ENCODE assay signal across 1 cellular context in the genomic region with DNA sequence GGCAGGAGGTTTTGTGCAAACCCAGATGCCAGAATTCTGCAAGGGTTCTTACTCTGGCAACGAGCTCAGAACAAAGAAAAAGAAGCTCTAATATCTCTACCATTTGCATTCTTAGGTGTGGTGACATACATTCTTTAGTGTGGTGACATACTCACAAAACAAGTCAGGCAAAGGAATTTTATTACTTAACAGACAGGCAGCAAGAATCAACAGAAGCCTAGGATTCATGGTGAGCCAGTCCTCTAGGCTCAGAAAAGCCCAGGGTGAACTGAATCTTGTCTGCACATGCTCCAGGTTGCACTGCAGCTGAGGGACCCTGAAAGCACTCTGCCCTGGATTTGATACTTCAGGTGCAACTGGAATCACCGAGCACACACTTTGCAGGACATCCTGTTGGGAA.
TF ChIP-seq lines count a peak whose summit lies in the region.

No MANE protein-coding gene starts in this region.

TF ChIP-seq in GM23338, 12 proteins besides CTCF, POLR2A, EP300 and RAD21 (continued from another document):
- no peak for TF ChIP-seq ZNF462 (CRISPR knock-in tag; IDR thresholded peaks at IDR 0.05)
- TF ChIP-seq, protein P1, sequence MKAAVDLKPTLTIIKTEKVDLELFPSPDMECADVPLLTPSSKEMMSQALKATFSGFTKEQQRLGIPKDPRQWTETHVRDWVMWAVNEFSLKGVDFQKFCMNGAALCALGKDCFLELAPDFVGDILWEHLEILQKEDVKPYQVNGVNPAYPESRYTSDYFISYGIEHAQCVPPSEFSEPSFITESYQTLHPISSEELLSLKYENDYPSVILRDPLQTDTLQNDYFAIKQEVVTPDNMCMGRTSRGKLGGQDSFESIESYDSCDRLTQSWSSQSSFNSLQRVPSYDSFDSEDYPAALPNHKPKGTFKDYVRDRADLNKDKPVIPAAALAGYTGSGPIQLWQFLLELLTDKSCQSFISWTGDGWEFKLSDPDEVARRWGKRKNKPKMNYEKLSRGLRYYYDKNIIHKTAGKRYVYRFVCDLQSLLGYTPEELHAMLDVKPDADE (IDR thresholded peaks at IDR 0.05): no peak
- TF ChIP-seq EZH2 (IDR thresholded peaks at IDR 0.05; ENCODE audit: low read depth, unreplicated experiment): no peak
- TF ChIP-seq ZNF331 (CRISPR knock-in tag; IDR thresholded peaks at IDR 0.05; ENCODE audit: low read depth): no peak
- TF ChIP-seq, protein P2, sequence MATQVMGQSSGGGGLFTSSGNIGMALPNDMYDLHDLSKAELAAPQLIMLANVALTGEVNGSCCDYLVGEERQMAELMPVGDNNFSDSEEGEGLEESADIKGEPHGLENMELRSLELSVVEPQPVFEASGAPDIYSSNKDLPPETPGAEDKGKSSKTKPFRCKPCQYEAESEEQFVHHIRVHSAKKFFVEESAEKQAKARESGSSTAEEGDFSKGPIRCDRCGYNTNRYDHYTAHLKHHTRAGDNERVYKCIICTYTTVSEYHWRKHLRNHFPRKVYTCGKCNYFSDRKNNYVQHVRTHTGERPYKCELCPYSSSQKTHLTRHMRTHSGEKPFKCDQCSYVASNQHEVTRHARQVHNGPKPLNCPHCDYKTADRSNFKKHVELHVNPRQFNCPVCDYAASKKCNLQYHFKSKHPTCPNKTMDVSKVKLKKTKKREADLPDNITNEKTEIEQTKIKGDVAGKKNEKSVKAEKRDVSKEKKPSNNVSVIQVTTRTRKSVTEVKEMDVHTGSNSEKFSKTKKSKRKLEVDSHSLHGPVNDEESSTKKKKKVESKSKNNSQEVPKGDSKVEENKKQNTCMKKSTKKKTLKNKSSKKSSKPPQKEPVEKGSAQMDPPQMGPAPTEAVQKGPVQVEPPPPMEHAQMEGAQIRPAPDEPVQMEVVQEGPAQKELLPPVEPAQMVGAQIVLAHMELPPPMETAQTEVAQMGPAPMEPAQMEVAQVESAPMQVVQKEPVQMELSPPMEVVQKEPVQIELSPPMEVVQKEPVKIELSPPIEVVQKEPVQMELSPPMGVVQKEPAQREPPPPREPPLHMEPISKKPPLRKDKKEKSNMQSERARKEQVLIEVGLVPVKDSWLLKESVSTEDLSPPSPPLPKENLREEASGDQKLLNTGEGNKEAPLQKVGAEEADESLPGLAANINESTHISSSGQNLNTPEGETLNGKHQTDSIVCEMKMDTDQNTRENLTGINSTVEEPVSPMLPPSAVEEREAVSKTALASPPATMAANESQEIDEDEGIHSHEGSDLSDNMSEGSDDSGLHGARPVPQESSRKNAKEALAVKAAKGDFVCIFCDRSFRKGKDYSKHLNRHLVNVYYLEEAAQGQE (IDR thresholded peaks at IDR 0.05; ENCODE audit: unreplicated experiment): no peak
TF ChIP-seq in GM23338: peak in this region for 0.
